Comparison of ENCODE assay signal across 20 cellular contexts in the genomic region with DNA sequence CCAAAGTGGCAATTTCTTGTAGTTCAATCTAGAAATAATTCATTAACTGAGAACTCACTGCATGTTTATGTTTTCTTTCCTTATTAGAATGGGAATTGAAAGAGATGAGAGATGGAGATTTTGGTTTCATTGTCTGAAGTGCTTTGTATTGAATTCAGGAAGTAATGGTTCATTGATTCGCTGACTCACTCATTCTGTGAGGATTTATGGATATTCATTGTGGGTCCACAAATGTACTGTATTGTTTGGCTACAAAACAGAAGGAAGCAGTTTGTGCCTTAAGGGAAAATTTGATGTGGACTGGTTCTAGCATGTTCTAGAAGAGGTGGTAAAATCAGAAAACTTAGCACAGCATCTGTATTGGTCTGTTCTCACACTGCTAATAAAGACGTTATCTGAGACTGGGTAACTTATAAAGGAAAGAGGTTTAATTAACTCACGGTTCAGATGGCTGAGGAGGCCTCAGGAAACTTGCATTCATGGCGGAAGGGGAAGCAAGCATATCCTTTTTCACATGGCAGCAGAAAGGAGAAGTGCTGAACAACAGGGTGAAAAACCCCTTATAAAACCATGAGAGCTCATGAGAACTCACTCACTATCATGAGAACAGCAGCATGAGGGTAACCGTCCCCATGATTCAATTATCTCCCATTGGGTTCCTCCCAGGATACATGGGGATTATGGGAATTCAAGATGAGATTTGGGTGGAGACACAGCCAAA.
DNase-seq lines count a peak whose midpoint lies in the region; ATAC-seq and TF ChIP-seq lines count a peak whose summit lies in the region.
"Had no signal": no experiment of that assay in that cellular context is flagged by ENCODE, and none has a peak within 500 bp of the region (broad histone marks: within the 10 kb centered on the region; RNA-seq: fewer than 3 reads in every experiment).

No MANE protein-coding gene starts in this region.

- H3K9me3 Mint-ChIP-seq in endothelial cell (ENCODE audit: unreplicated experiment) (no peaks in the 10 kb centered on the region), CD14-positive monocyte (peaks cover 0 to 19% (median 4%) of the 10 kb centered on the region in 7 donors)
- H3K9me3 Mint-ChIP-seq: activated naive CD8-positive, alpha-beta T cell treated with anti-CD3 and anti-CD28 coated beads, Interleukin-2, amount 50 U/mL, for 24 hours; stimulated activated naive CD8-positive, alpha-beta T cell treated with anti-CD3 and anti-CD28 coated beads, Interleukin-15, Interleukin-2, amounts not matched to agents 100 ng/mL and 50 ng/mL, for 24 hours had no signal

- no peaks in the 10 kb centered on the region for H3K36me3 ChIP-seq in BLaER1 treated with 17β-estradiol and CSF1 and Interleukin-3, amounts not matched to agents 10 nM and 100 nM

- H3K27ac Mint-ChIP-seq in endothelial cell (ENCODE audit: unreplicated experiment), result peak overlapping the region; percentile 93
- H3K27ac Mint-ChIP-seq in CD14-positive monocyte, result no peak overlapping the region
- H3K27ac Mint-ChIP-seq: activated CD4-positive, alpha-beta memory T cell treated with anti-CD3 and anti-CD28 coated beads for 36 hours; activated naive CD8-positive, alpha-beta T cell treated with anti-CD3 and anti-CD28 coated beads, Interleukin-2, amount 50 U/mL, for 24 hours; progenitor cell of endocrine pancreas; stimulated activated naive CD8-positive, alpha-beta T cell treated with anti-CD3 and anti-CD28 coated beads, Interleukin-15, Interleukin-2, amounts not matched to agents 100 ng/mL and 50 ng/mL, for 24 hours had no signal

- peaks cover 12 to 32% (median 20%) of the 10 kb centered on the region in 10 experiments for H3K4me1 ChIP-seq in BLaER1 treated with 17β-estradiol and CSF1 and Interleukin-3, amounts not matched to agents 10 nM and 100 nM

- peak; percentile 0 to 5 for DNase-seq in Kasumi-1 (lab: John Stamatoyannopoulos, UW)
- no peak for DNase-seq in endothelial cell (ENCODE audit: low spot score)
- DNase-seq in DMS79 treated with DMSO at 0.1 percent for 48 hours (lab: John Stamatoyannopoulos, UW), result no peak
- no peak for DNase-seq in COLO829 (ENCODE audit: low spot score)
- DNase-seq in ureter (ENCODE audit: low spot score), result no peak
- DNase-seq in CD14-positive monocyte (ENCODE audit: low spot score), result no peak
- DNase-seq: activated CD4-positive, alpha-beta memory T cell treated with anti-CD3 and anti-CD28 coated beads for 36 hours; activated naive CD8-positive, alpha-beta T cell treated with anti-CD3 and anti-CD28 coated beads, Interleukin-2, amount 50 U/mL, for 24 hours; activated T-cell treated with anti-CD3 and anti-CD28 coated beads, Interleukin-2, amount 50 U/mL, for 48 hours; central memory CD4-positive, alpha-beta T cell; DMS 273 treated with DMSO at 0.1 percent for 48 hours; effector CD8-positive, alpha-beta T cell; NCI-H2227 treated with DMSO at 0.1 percent for 48 hours; PC-9 had no signal

- H3K36me3 Mint-ChIP-seq in endothelial cell (ENCODE audit: low read depth, unreplicated experiment) (no peaks in the 10 kb centered on the region), CD14-positive monocyte (no peaks in the 10 kb centered on the region)
- H3K36me3 Mint-ChIP-seq: activated CD4-positive, alpha-beta memory T cell treated with anti-CD3 and anti-CD28 coated beads for 36 hours had no signal

- H3K27ac ChIP-seq in BLaER1 treated with 17β-estradiol and CSF1 and Interleukin-3, amounts not matched to agents 10 nM and 100 nM, result peak overlapping the region; percentile 42 to 87 (median 79); a peak in 21 of 22 replicates
- H3K27ac ChIP-seq: HL-60, PC-9 had no signal

- H4K20me1 ChIP-seq in BLaER1 treated with 17β-estradiol and CSF1 and Interleukin-3, amounts not matched to agents 10 nM and 100 nM, result no peaks in the 10 kb centered on the region

- peaks cover 7% of the 10 kb centered on the region for H3K4me1 Mint-ChIP-seq in endothelial cell (ENCODE audit: unreplicated experiment)
- no peaks in the 10 kb centered on the region for H3K4me1 Mint-ChIP-seq in CD14-positive monocyte
- H3K4me1 Mint-ChIP-seq: activated naive CD8-positive, alpha-beta T cell treated with anti-CD3 and anti-CD28 coated beads, Interleukin-2, amount 50 U/mL, for 24 hours had no signal

- ATAC-seq in GM18909 (IDR thresholded peaks at IDR 0.05; ENCODE audit: poor library complexity, unreplicated experiment), result peak; percentile 53
- ATAC-seq: activated naive CD8-positive, alpha-beta T cell treated with anti-CD3 and anti-CD28 coated beads, Interleukin-2, amount 50 U/mL, for 24 hours; K562 had no signal

- no peak overlapping the region; a peak in 2 of 20 replicates for H3K4me3 ChIP-seq in BLaER1 treated with 17β-estradiol and CSF1 and Interleukin-3, amounts not matched to agents 10 nM and 100 nM
- H3K4me3 ChIP-seq: K562, PC-9 had no signal

- peaks cover 0 to 7% (median 4%) of the 10 kb centered on the region in 11 experiments; a peak in 5 of 22 replicates for H3K9me3 ChIP-seq in BLaER1 treated with 17β-estradiol and CSF1 and Interleukin-3, amounts not matched to agents 10 nM and 100 nM (replicated peaks in 1 of 11)

- H3K4me3 Mint-ChIP-seq in endothelial cell (ENCODE audit: unreplicated experiment) (no peak overlapping the region), CD14-positive monocyte (no peak overlapping the region)
- H3K4me3 Mint-ChIP-seq: activated CD4-positive, alpha-beta memory T cell treated with anti-CD3 and anti-CD28 coated beads for 36 hours; activated naive CD8-positive, alpha-beta T cell treated with anti-CD3 and anti-CD28 coated beads, Interleukin-2, amount 50 U/mL, for 24 hours; stimulated activated naive CD8-positive, alpha-beta T cell treated with anti-CD3 and anti-CD28 coated beads, Interleukin-15, Interleukin-2, amounts not matched to agents 100 ng/mL and 50 ng/mL, for 24 hours had no signal

- peak overlapping the region in 9 of 11 experiments; percentile 8 to 65 (median 49); a peak in 16 of 22 replicates for H3K9ac ChIP-seq in BLaER1 treated with 17β-estradiol and CSF1 and Interleukin-3, amounts not matched to agents 10 nM and 100 nM

- TF ChIP-seq CTCF in endothelial cell (IDR thresholded peaks at IDR 0.05; ENCODE audit: unreplicated experiment) (no peak), CD14-positive monocyte (IDR thresholded peaks at IDR 0.05) (no peak)

- no peaks in the 10 kb centered on the region for H3K27me3 ChIP-seq in BLaER1 treated with 17β-estradiol and CSF1 and Interleukin-3, amounts not matched to agents 10 nM and 100 nM

- intact Hi-C loops in CD14-positive monocyte (cut with micrococcal nuclease), result no loop called here

- H3K27me3 Mint-ChIP-seq in endothelial cell (ENCODE audit: unreplicated experiment) (no peaks in the 10 kb centered on the region), CD14-positive monocyte (ENCODE audit: low read depth in 3 of 3) (no peaks in the 10 kb centered on the region)
- H3K27me3 Mint-ChIP-seq: activated CD4-positive, alpha-beta memory T cell treated with anti-CD3 and anti-CD28 coated beads for 36 hours; activated naive CD8-positive, alpha-beta T cell treated with anti-CD3 and anti-CD28 coated beads, Interleukin-2, amount 50 U/mL, for 24 hours; progenitor cell of endocrine pancreas; stimulated activated naive CD8-positive, alpha-beta T cell treated with anti-CD3 and anti-CD28 coated beads, Interleukin-15, Interleukin-2, amounts not matched to agents 100 ng/mL and 50 ng/mL, for 24 hours had no signal

- peak overlapping the region; percentile 36 to 78 (median 54) for H3K4me2 ChIP-seq in BLaER1 treated with 17β-estradiol and CSF1 and Interleukin-3, amounts not matched to agents 10 nM and 100 nM
- H3K4me2 ChIP-seq: PC-9 had no signal

Comparison
In these comparisons a context has a peak if more than half of its experiments do, and no peak if none do; other contexts are left out.
1. DNase-seq: peak in Kasumi-1 (2 of 2); none in endothelial cell (single experiment), DMS79 treated with DMSO at 0.1 percent for 48 hours (single experiment), COLO829 (single experiment), ureter (single experiment) and CD14-positive monocyte (single experiment).